8 cellular contexts compared by ENCODE assay signal in genomic region chr17:64507418-64507766, GRCh38. TPM values are rescaled to one million over a fixed set of nuclear protein-coding genes. Genes with fewer than 3 reads are reported as not detected.
DNase-seq lines count a peak whose midpoint lies in the region; TF ChIP-seq lines count a peak whose summit lies in the region.

No MANE protein-coding gene starts in this region.

- H3K9ac ChIP-seq in NT2/D1 (ENCODE audit: insufficient read length, low read depth) = peak overlapping the region; percentile 91

- intact Hi-C loops in Caco-2 (cut with micrococcal nuclease; ENCODE audit: unreplicated experiment) = loop anchor here (5.0 kb wide), 1 partner anchor 155 kb away; the partner anchor contains the start of gene SMURF2

- peaks cover 15% of the 10 kb centered on the region for H3K4me1 ChIP-seq in Caco-2
- no peaks in the 10 kb centered on the region for H3K4me1 ChIP-seq in NT2/D1 (ENCODE audit: insufficient read depth, insufficient read length)

- H3K9me3 ChIP-seq in Caco-2 (no peaks in the 10 kb centered on the region), NT2/D1 (ENCODE audit: insufficient read depth, low read length) (no peaks in the 10 kb centered on the region)

- H3K4me3 ChIP-seq in Caco-2 (ENCODE audit: low read depth, low read length) (peak overlapping the region; percentile 70), NT2/D1 (ENCODE audit: insufficient read length, low read depth) (peak overlapping the region; percentile 94)

- peak overlapping the region; percentile 97 for H3K4me3 Mint-ChIP-seq in Caco-2 (ENCODE audit: unreplicated experiment)
- H3K4me3 Mint-ChIP-seq in activated naive CD4-positive, alpha-beta T cell treated with anti-CD3 and anti-CD28 coated beads, Interleukin-2, amount 50 U/mL, for 24 hours = peak overlapping the region; percentile 95

- H3K36me3 Mint-ChIP-seq in Caco-2 (ENCODE audit: insufficient read depth, unreplicated experiment) = peaks cover 82% of the 10 kb centered on the region
- peaks cover 40% of the 10 kb centered on the region for H3K36me3 Mint-ChIP-seq in activated naive CD4-positive, alpha-beta T cell treated with anti-CD3 and anti-CD28 coated beads, Interleukin-2, amount 50 U/mL, for 24 hours

- TF ChIP-seq CTCF in Caco-2 (IDR thresholded peaks at IDR 0.05; ENCODE audit: insufficient read depth in 1 of 2, low read depth in 1 of 2, low read length in 1 of 2, severe bottlenecking in 1 of 2, unreplicated experiment in 1 of 2) (peak; percentile 26 to 30), GM20000 (IDR thresholded peaks at IDR 0.05; ENCODE audit: extremely low read depth, missing control alignments) (peak; percentile 20)

- POLR2A ChIA-PET in Caco-2 (lab: Charles Lee) = interaction anchor here (0.6 to 3.3 kb wide), 5 partner anchors 10 to 205 kb away, joined by 3 to 79 read pairs (median 5); partner anchors contain the start of gene POLG2

- H3K4me1 Mint-ChIP-seq in Caco-2 (ENCODE audit: low read depth, unreplicated experiment) = peaks cover 30% of the 10 kb centered on the region
- H3K4me1 Mint-ChIP-seq in activated naive CD4-positive, alpha-beta T cell treated with anti-CD3 and anti-CD28 coated beads, Interleukin-2, amount 50 U/mL, for 24 hours = peaks cover 67% of the 10 kb centered on the region

- no peaks in the 10 kb centered on the region for H3K27me3 ChIP-seq in Caco-2 (replicated peaks; ENCODE audit: control insufficient read depth, insufficient read depth, low read length)
- no peaks in the 10 kb centered on the region for H3K27me3 ChIP-seq in NT2/D1 (ENCODE audit: insufficient read depth, insufficient read length)

- CTCF ChIA-PET in Caco-2 (lab: Charles Lee) = interaction anchor here (1.5 to 1.7 kb wide), 2 partner anchors 10 to 87 kb away, joined by 5 to 9 read pairs; partner anchors contain the start of gene POLG2

- no peaks in the 10 kb centered on the region for H3K27me3 Mint-ChIP-seq in Caco-2 (ENCODE audit: insufficient read depth, unreplicated experiment)
- H3K27me3 Mint-ChIP-seq in activated naive CD4-positive, alpha-beta T cell treated with anti-CD3 and anti-CD28 coated beads, Interleukin-2, amount 50 U/mL, for 24 hours = no peaks in the 10 kb centered on the region

- no peaks in the 10 kb centered on the region for H3K9me3 Mint-ChIP-seq in Caco-2 (ENCODE audit: unreplicated experiment)
- no peaks in the 10 kb centered on the region for H3K9me3 Mint-ChIP-seq in activated naive CD4-positive, alpha-beta T cell treated with anti-CD3 and anti-CD28 coated beads, Interleukin-2, amount 50 U/mL, for 24 hours

- 0 out of 2 replicates have a peak, but pooled peaks cover 1% of the 10 kb centered on the region for H3K36me3 ChIP-seq in Caco-2 (ENCODE audit: control insufficient read depth, insufficient read depth, low read length)
- H3K36me3 ChIP-seq in NT2/D1 (ENCODE audit: insufficient read depth, insufficient read length, low read length) = peaks cover 74% of the 10 kb centered on the region

- BruUV-seq in Caco-2 (replicated peaks; lab: Mats Ljungman, UMichigan) = no TSS peak

- DNase-seq in Caco-2 (peak in 1 of 2 experiments; percentile 63), GM20000 (ENCODE audit: low spot score) (peak; percentile 56), HuH-7.5 (ENCODE audit: low spot score) (peak; percentile 52), NT2/D1 (ENCODE audit: low read depth, low spot score) (no peak), germinal center (ENCODE audit: low spot score) (peak; percentile 72), non-pigmented ciliary epithelial cell (ENCODE audit: low read depth) (peak; percentile 51)
- no peak for DNase-seq in effector CD8-positive, alpha-beta T cell (lab: John Stamatoyannopoulos, UW)

- H3K27ac Mint-ChIP-seq in Caco-2 (ENCODE audit: unreplicated experiment) = peak overlapping the region; percentile 100
- H3K27ac Mint-ChIP-seq in activated naive CD4-positive, alpha-beta T cell treated with anti-CD3 and anti-CD28 coated beads, Interleukin-2, amount 50 U/mL, for 24 hours = peak overlapping the region; percentile 99

RNA-seq across cellular contexts. Expression of gene CEP95, which starts 0.6 kb away (rescaled TPM):
- 63.6 and 69.4 TPM in 2 replicates for total RNA-seq in Caco-2 (2022)

RNA-seq across cellular contexts. Expression of gene DDX5, which starts 1.3 kb away (rescaled TPM):
- total RNA-seq in Caco-2 (2022) = 648 and 667 TPM in 2 replicates

RNA-seq across cellular contexts. Expression of gene POLG2, which starts 10.5 kb away (rescaled TPM):
- 28.9 and 32.9 TPM in 2 replicates for total RNA-seq in Caco-2 (2022)

RNA-seq across cellular contexts. Expression of gene MILR1, which starts 58.5 kb away (rescaled TPM):
- not detected in 2 replicates for total RNA-seq in Caco-2 (2022)

Comparison
In these comparisons a context has a peak if more than half of its experiments do, and no peak if none do; other contexts are left out.
1. DNase-seq: peak in GM20000 (single experiment), HuH-7.5 (single experiment), germinal center (single experiment) and non-pigmented ciliary epithelial cell (single experiment); none in NT2/D1 (single experiment) and effector CD8-positive, alpha-beta T cell (single experiment).